Comparison of ENCODE assay signal across 8 cellular contexts in the genomic region with DNA sequence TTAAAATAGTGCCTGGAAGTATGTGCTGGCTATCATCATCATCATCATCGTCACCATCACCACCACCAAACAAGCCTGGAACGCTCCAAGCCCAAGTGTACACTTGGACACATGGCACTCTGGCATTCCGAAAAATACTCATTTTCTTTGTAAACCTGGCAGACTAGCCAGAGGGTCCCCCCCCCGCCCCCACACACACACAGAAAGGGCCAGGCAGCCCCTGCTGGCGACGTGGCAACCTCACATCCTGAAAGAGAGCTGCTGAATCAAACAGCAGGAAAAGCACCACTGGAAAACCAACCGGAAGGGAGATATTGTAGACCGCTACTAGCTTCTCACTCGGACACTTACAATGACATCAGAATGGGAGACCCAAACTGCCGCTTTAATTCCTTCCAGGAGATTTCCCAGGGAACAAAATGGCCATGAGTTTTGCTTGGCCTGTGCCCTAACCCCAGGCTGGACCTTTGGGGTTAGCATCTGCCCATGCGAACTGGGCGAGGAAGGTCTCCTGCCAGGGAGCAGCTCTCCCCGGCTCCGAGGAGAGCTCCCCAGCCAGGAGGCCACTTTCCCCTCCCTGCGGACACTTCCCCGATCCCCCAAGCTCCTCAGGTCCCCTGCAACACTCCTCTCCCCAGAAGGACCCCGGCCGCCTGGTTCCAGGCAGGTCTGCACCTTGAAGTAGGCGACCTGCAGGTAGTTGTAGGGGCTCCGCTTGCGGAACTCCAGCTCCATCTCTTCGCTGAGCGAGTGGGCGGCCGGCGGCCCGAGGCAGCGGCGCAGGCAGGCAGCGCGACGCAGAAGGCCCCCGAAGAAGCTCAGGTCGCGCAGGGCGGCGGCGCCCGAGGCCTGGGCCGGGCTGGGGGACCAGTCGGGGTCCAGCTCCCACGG. TPM values are rescaled to one million over a fixed set of nuclear protein-coding genes. Genes with fewer than 3 reads are reported as not detected.
A peak's percentile ranks its signal among the peaks of the same experiment; 100 is the strongest.
DNase-seq lines count a peak whose midpoint lies in the region; TF ChIP-seq lines count a peak whose summit lies in the region.

No MANE protein-coding gene starts in this region.

- H3K27ac ChIP-seq in caudate nucleus (ENCODE audit: low read depth, low read length) = peak overlapping the region; percentile 85

- peak; percentile 61 for TF ChIP-seq CTCF in HFF-Myc (IDR thresholded peaks at IDR 0.05; ENCODE audit: low read depth, low read length, missing control alignments)

- DNase-seq in NCI-H1436 (lab: John Stamatoyannopoulos, UW) = peak; percentile 15
- no peak for DNase-seq in NCI-H1436 treated with DMSO at 0.1 percent for 48 hours (lab: John Stamatoyannopoulos, UW)
- DNase-seq in HFF-Myc (ENCODE audit: extremely low read depth, low read depth) = peak; percentile 69
- peak; percentile 86 for DNase-seq in M059J (ENCODE audit: low read depth)
- peak; percentile 50 to 83 for DNase-seq in SW 1271 (lab: John Stamatoyannopoulos, UW)
- DNase-seq in caudate nucleus (lab: John Stamatoyannopoulos, UW) = peak in 21 of 61 donors; percentile 29 to 73 (median 54)
- peak; percentile 92 for DNase-seq in left kidney (ENCODE audit: low read depth, low spot score)
- DNase-seq in stimulated activated CD4-positive, alpha-beta T cell treated with anti-CD3 and anti-CD28 coated beads, Interleukin-2, amount 100 ng/mL, for 4 hours (ENCODE audit: low read depth) = peak; percentile 23

- H3K4me3 ChIP-seq in HFF-Myc (replicated peaks; ENCODE audit: low read depth, low read length) = peak overlapping the region; percentile 93

RNA-seq across cellular contexts. Expression of a gene that starts 0.8 kb away (rescaled TPM):
- total RNA-seq in M059J (2014; rRNA removed; shearing (Covaris generic)) = 176 and 247 TPM in 2 replicates

RNA-seq across cellular contexts. Expression of a gene that starts 1.0 kb away (rescaled TPM):
- total RNA-seq in M059J (2014; rRNA removed; shearing (Covaris generic)) = 8.5 and 9.6 TPM in 2 replicates

RNA-seq across cellular contexts. Expression of a gene that starts 18.7 kb away (rescaled TPM):
- total RNA-seq in M059J (2014; rRNA removed; shearing (Covaris generic)) = 0.02 TPM in 1 of 2 replicates, not detected in the other

RNA-seq across cellular contexts. Expression of a gene that starts 26.0 kb away (rescaled TPM):
- total RNA-seq in M059J (2014; rRNA removed; shearing (Covaris generic)) = not detected in 2 replicates

RNA-seq across cellular contexts. Expression of a gene that starts 50.8 kb away (rescaled TPM):
- total RNA-seq in M059J (2014; rRNA removed; shearing (Covaris generic)) = 8.4 and 11.2 TPM in 2 replicates
